Comparison of ENCODE assay signal across 30 cellular contexts in genomic region chr1:153341431-153341934, GRCh38. TPM values are rescaled to one million over a fixed set of nuclear protein-coding genes. Genes with fewer than 3 reads are reported as not detected.
DNase-seq lines count a peak whose midpoint lies in the region; ATAC-seq, FAIRE-seq and TF ChIP-seq lines count a peak whose summit lies in the region.
"Had no signal": no experiment of that assay in that cellular context is flagged by ENCODE, and none has a peak within 500 bp of the region (broad histone marks: within the 10 kb centered on the region; RNA-seq: fewer than 3 reads in every experiment).

No MANE protein-coding gene starts in this region.

- no peak overlapping the region for H3K56ac ChIP-seq in IMR-90 (ENCODE audit: extremely low read depth, insufficient read depth, low read length)

- H4K8ac ChIP-seq in IMR-90 (ENCODE audit: low read depth in 2 of 2, low read length in 2 of 2) (no peak overlapping the region), trophoblast cell (ENCODE audit: low read depth, low read length) (no peak overlapping the region)

- no peaks in the 10 kb centered on the region for H3K79me1 ChIP-seq in IMR-90 (ENCODE audit: low read depth in 1 of 2, low read length in 2 of 2)
- peaks cover 5% of the 10 kb centered on the region for H3K79me1 ChIP-seq in trophoblast cell (ENCODE audit: low read length)

- no peak for TF ChIP-seq RAD21 in IMR-90 (IDR thresholded peaks at IDR 0.05; ENCODE audit: low read length)

- H3K36me3 Mint-ChIP-seq in endothelial cell (ENCODE audit: low read depth, unreplicated experiment): peaks cover 5% of the 10 kb centered on the region
- H3K36me3 Mint-ChIP-seq: CD8-positive, alpha-beta T cell had no signal

- no peak overlapping the region for H2BK15ac ChIP-seq in IMR-90 (ENCODE audit: low read depth, low read length)

- dilution Hi-C loops in IMR-90 (cut with HindIII; ENCODE audit: low sequenced_read_pairs, unreplicated experiment): no loop called here

- no peaks in the 10 kb centered on the region for H3K79me2 ChIP-seq in trophoblast cell (ENCODE audit: control insufficient read depth, insufficient read depth, low read length, poor library complexity)

- H3K27me3 ChIP-seq in cardiac muscle cell: no peaks in the 10 kb centered on the region
- peaks cover 0 to 29% (median 15%) of the 10 kb centered on the region in 7 donors for H3K27me3 ChIP-seq in heart right ventricle
- H3K27me3 ChIP-seq in IMR-90 (ENCODE audit: control insufficient read depth, insufficient read depth, low read length): peaks cover 4% of the 10 kb centered on the region
- H3K27me3 ChIP-seq in trophoblast cell (ENCODE audit: insufficient read depth, low read length): no peaks in the 10 kb centered on the region

- intact Hi-C loops in heart right ventricle (cut with DNase I): no loop called here
- intact Hi-C loops in IMR-90 (cut with micrococcal nuclease): no loop called here

- peak overlapping the region; percentile 11 for H2BK12ac ChIP-seq in trophoblast cell (ENCODE audit: low read length)

- H3K36me3 ChIP-seq in cardiac muscle cell (no peaks in the 10 kb centered on the region), heart right ventricle (no peaks in the 10 kb centered on the region), IMR-90 (ENCODE audit: control insufficient read depth, insufficient read depth, low read length) (no peaks in the 10 kb centered on the region), trophoblast cell (ENCODE audit: control insufficient read depth in 1 of 2, insufficient read depth in 2 of 2, low read length in 2 of 2) (no peaks in the 10 kb centered on the region)

- H3K4me3 ChIP-seq in cardiac muscle cell (no peak overlapping the region), heart right ventricle (no peak overlapping the region), IMR-90 (ENCODE audit: insufficient read depth, low read depth, low read length) (no peak overlapping the region), trophoblast cell (ENCODE audit: low read depth, low read length) (no peak overlapping the region)

- H3K23ac ChIP-seq in IMR-90 (ENCODE audit: low read depth, low read length): no peak overlapping the region
- no peak overlapping the region for H3K23ac ChIP-seq in trophoblast cell (ENCODE audit: low read length)

- CTCF ChIA-PET in IMR-90 (lab: Yijun Ruan, JAX): no interaction called here

- H2AFZ ChIP-seq in IMR-90 (replicated peaks; ENCODE audit: low read length, poor library complexity) (no peak overlapping the region), trophoblast cell (ENCODE audit: insufficient read depth, low read length, poor library complexity) (no peak overlapping the region)

- H3K18ac ChIP-seq in IMR-90 (ENCODE audit: low read depth, low read length) (no peak overlapping the region), trophoblast cell (ENCODE audit: low read length) (peak overlapping the region; percentile 46)

- H4K91ac ChIP-seq in IMR-90 (ENCODE audit: insufficient read depth, low read depth, low read length) (no peak overlapping the region), trophoblast cell (ENCODE audit: low read depth, low read length) (peak overlapping the region; percentile 25)

- H2BK120ac ChIP-seq in IMR-90 (ENCODE audit: low read depth, low read length) (no peak overlapping the region), trophoblast cell (ENCODE audit: insufficient read depth, low read length, poor library complexity) (peak overlapping the region; percentile 61)

- H3K27ac Mint-ChIP-seq in endothelial cell (ENCODE audit: unreplicated experiment): peak overlapping the region; percentile 92
- H3K27ac Mint-ChIP-seq: CD8-positive, alpha-beta T cell had no signal

- H3K9me1 ChIP-seq in IMR-90 (ENCODE audit: insufficient read depth, low read length): no peaks in the 10 kb centered on the region

- H3K9me3 ChIP-seq in cardiac muscle cell (ENCODE audit: low read depth): no peaks in the 10 kb centered on the region
- H3K9me3 ChIP-seq in heart right ventricle: no peaks in the 10 kb centered on the region
- no peaks in the 10 kb centered on the region for H3K9me3 ChIP-seq in IMR-90 (ENCODE audit: control insufficient read depth, insufficient read depth, low read length)
- H3K9me3 ChIP-seq in trophoblast cell (ENCODE audit: insufficient read depth, low read depth, low read length): no peaks in the 10 kb centered on the region
- H3K9me3 ChIP-seq: Caco-2, SK-N-SH had no signal

- BruUV-seq in IMR-90 (replicated peaks; lab: Mats Ljungman, UMichigan): no TSS peak

- H2AK5ac ChIP-seq in IMR-90 (ENCODE audit: low read depth, low read length) (no peak overlapping the region), trophoblast cell (ENCODE audit: low read length) (no peak overlapping the region)

- peaks cover 12% of the 10 kb centered on the region for H3K27me3 Mint-ChIP-seq in endothelial cell (ENCODE audit: unreplicated experiment)

- H2BK5ac ChIP-seq in IMR-90 (ENCODE audit: low read depth, low read length, poor library complexity, severe bottlenecking) (no peak overlapping the region), trophoblast cell (ENCODE audit: low read depth, low read length, poor library complexity) (peak overlapping the region; percentile 37)

- WGBS in heart right ventricle, 2 donors: 89 to 92% methylated on average over 4 of the region's 4 CpGs
- 58% methylated on average over 2 of the region's 4 CpGs; no CpG with 5 or more reads in 1 of the 2 experiments for WGBS in IMR-90 (ENCODE audit: extremely low coverage in 2 of 2, insufficient read length in 1 of 2), 2 experiments
- no CpG with 5 or more reads among the region's 4 CpGs for WGBS in trophoblast cell (ENCODE audit: extremely low coverage, insufficient coverage, insufficient read length)

- no peak overlapping the region for H3K4me2 ChIP-seq in IMR-90 (ENCODE audit: low read depth, low read length)
- H3K4me2 ChIP-seq in trophoblast cell (ENCODE audit: low read length): no peak overlapping the region
- H3K4me2 ChIP-seq: SK-N-SH had no signal

- no peak overlapping the region for H3K9ac ChIP-seq in IMR-90 (ENCODE audit: low read depth, low read length)
- H3K9ac ChIP-seq in trophoblast cell (ENCODE audit: low read length): no peak overlapping the region
- H3K9ac ChIP-seq: SK-N-SH had no signal

- DNase-seq in cardiac muscle cell (ENCODE audit: low read depth in 1 of 2, low spot score in 1 of 2): no peak
- no peak for DNase-seq in heart right ventricle
- DNase-seq in IMR-90: no peak
- DNase-seq in endothelial cell (ENCODE audit: low spot score): no peak
- no peak for DNase-seq in trophoblast cell
- no peak for DNase-seq in superior temporal gyrus (ENCODE audit: extremely low spot score)
- no peak for DNase-seq in GM12891 (ENCODE audit: insufficient read length, low spot score)
- no peak for DNase-seq in NCI-H510A (lab: John Stamatoyannopoulos, UW)
- DNase-seq: AML-193; Caco-2; CD8-positive, alpha-beta T cell; EL; GDM1; HCEC 1CT; Kasumi-1; NCI-H1105; NCI-H1436 treated with DMSO at 0.1 percent for 48 hours; NCI-H187 treated with DMSO at 0.1 percent for 48 hours; NCI-H345; NCI-H774; PC-3; SK-N-SH; SW 1271 had no signal

- H4K12ac ChIP-seq in trophoblast cell (ENCODE audit: low read depth, low read length): no peak overlapping the region

- H3K27ac ChIP-seq in cardiac muscle cell (peak overlapping the region; percentile 25), heart right ventricle (no peak overlapping the region), IMR-90 (ENCODE audit: insufficient read depth, low read length) (no peak overlapping the region), trophoblast cell (ENCODE audit: low read depth, low read length) (peak overlapping the region; percentile 47)
- H3K27ac ChIP-seq: C4-2B, HL-60 had no signal

- FAIRE-seq in GM12891 (lab: Jason Lieb, UNC): no peak
- FAIRE-seq: A204.1, GM18507, H1 had no signal

- H4K20me1 ChIP-seq in IMR-90 (ENCODE audit: insufficient read depth, low read length): no peaks in the 10 kb centered on the region

- no peak overlapping the region for H3K4me3 Mint-ChIP-seq in endothelial cell (ENCODE audit: unreplicated experiment)
- H3K4me3 Mint-ChIP-seq: CD8-positive, alpha-beta T cell had no signal

- TF ChIP-seq POLR2A in IMR-90 (IDR thresholded peaks at IDR 0.05; ENCODE audit: low read depth, low read length) (no peak), GM12891 (IDR thresholded peaks at IDR 0.05; ENCODE audit: low read depth, low read length) (no peak)

- H2BK20ac ChIP-seq in IMR-90 (ENCODE audit: low read depth, low read length): no peak overlapping the region

- H3K4ac ChIP-seq in IMR-90 (ENCODE audit: low read depth, low read length) (no peak overlapping the region), trophoblast cell (ENCODE audit: low read depth, low read length) (no peak overlapping the region)

- H3K14ac ChIP-seq in IMR-90 (replicated peaks; ENCODE audit: low read depth, low read length) (no peak overlapping the region), trophoblast cell (ENCODE audit: low read length) (peak overlapping the region; percentile 17)

- ATAC-seq in heart right ventricle: no peak
- no peak for ATAC-seq in IMR-90 (ENCODE audit: low read depth)
- ATAC-seq: CD8-positive, alpha-beta T cell; PC-3 had no signal

- peaks cover 58% of the 10 kb centered on the region for H3K4me1 ChIP-seq in cardiac muscle cell (ENCODE audit: low read depth)
- H3K4me1 ChIP-seq in heart right ventricle: peaks cover 0 to 17% (median 0%) of the 10 kb centered on the region in 9 donors
- no peaks in the 10 kb centered on the region for H3K4me1 ChIP-seq in IMR-90 (ENCODE audit: control insufficient read depth, insufficient read depth, low read length)
- H3K4me1 ChIP-seq in trophoblast cell (ENCODE audit: control insufficient read depth in 1 of 2, insufficient read depth in 2 of 2, low read length in 2 of 2): peaks cover 18 to 36% of the 10 kb centered on the region in 2 experiments

- H2AK9ac ChIP-seq in IMR-90 (replicated peaks; ENCODE audit: low read depth, low read length, poor library complexity): peak overlapping the region; percentile 13

- peaks cover 84% of the 10 kb centered on the region for H3K4me1 Mint-ChIP-seq in endothelial cell (ENCODE audit: unreplicated experiment)

- H4K5ac ChIP-seq in IMR-90 (ENCODE audit: low read depth, low read length): no peak overlapping the region

- in situ Hi-C loops in IMR-90 (cut with MboI; ENCODE audit: low sequenced_read_pairs): no loop called here

- POLR2A ChIA-PET in IMR-90 (lab: Charles Lee; ENCODE audit: unreplicated experiment): no interaction called here

- TF ChIP-seq CTCF in cardiac muscle cell (IDR thresholded peaks at IDR 0.05; ENCODE audit: low read depth, low read length) (no peak), heart right ventricle (IDR thresholded peaks at IDR 0.05) (no peak), IMR-90 (conservative IDR thresholded peaks at IDR 0.05; ENCODE audit: low read depth, low read length) (no peak), endothelial cell (IDR thresholded peaks at IDR 0.05; ENCODE audit: unreplicated experiment) (no peak)

- no peaks in the 10 kb centered on the region for H3K9me3 Mint-ChIP-seq in endothelial cell (ENCODE audit: unreplicated experiment)
- H3K9me3 Mint-ChIP-seq: CD8-positive, alpha-beta T cell had no signal

RNA-seq across cellular contexts. Expression of gene PGLYRP4, which starts 7.2 kb away (rescaled TPM):
- not detected in 2 replicates for total RNA-seq in cardiac muscle cell
- 0.33 TPM in 1 of 2 replicates, not detected in the other for polyA plus RNA-seq in cardiac muscle cell
- not detected for total RNA-seq in heart right ventricle
- not detected for polyA plus RNA-seq in heart right ventricle
- not detected in 2 replicates for total RNA-seq in IMR-90 (2012; rRNA removed)
- polyA plus RNA-seq in IMR-90 (2012; rRNA removed): not detected in 2 replicates
- polyA plus RNA-seq in IMR-90 (2012; cell fraction: cytosol; rRNA removed): not detected in 2 replicates
- not detected in 2 replicates for polyA plus RNA-seq in IMR-90 (2012; cell fraction: nucleus; rRNA removed; ENCODE audit: low replicate concordance)
- 1.7 TPM for total RNA-seq in endothelial cell (ENCODE audit: unreplicated experiment)
- 3.6 and 3.8 TPM in 2 replicates for polyA plus RNA-seq in trophoblast cell (2013)
- 1.1 TPM for polyA plus RNA-seq in GM12891 (2012; ENCODE audit: low read depth, missing spikeins)
- total RNA-seq: Caco-2; CD8-positive, alpha-beta T cell; H1; M059J; PC-3 had no signal
- polyA plus RNA-seq: AG04450, H1, SK-N-SH had no signal

RNA-seq across cellular contexts. Expression of gene S100A9, which starts 16.2 kb away (rescaled TPM):
- 0.74 and 1.3 TPM in 2 replicates for total RNA-seq in cardiac muscle cell
- polyA plus RNA-seq in cardiac muscle cell: 3.0 TPM in 1 of 2 replicates, not detected in the other
- total RNA-seq in heart right ventricle: 100 to 1,000 TPM in 3 of 10 donors, 10 to 100 TPM in 6, 1 to 10 TPM in 1; 9.9 to 182 (median 36.0) TPM
- 100 to 1,000 TPM; 111 to 177 TPM for polyA plus RNA-seq in heart right ventricle
- total RNA-seq in IMR-90 (2012; rRNA removed): not detected in 2 replicates
- polyA plus RNA-seq in IMR-90 (2012; rRNA removed): not detected in 2 replicates
- not detected in 2 replicates for polyA plus RNA-seq in IMR-90 (2012; cell fraction: cytosol; rRNA removed)
- polyA plus RNA-seq in IMR-90 (2012; cell fraction: nucleus; rRNA removed; ENCODE audit: low replicate concordance): not detected in 2 replicates
- 0.51 TPM for total RNA-seq in endothelial cell (ENCODE audit: unreplicated experiment)
- 1.0 and 1.1 TPM in 2 replicates for polyA plus RNA-seq in trophoblast cell (2013)
- not detected for polyA plus RNA-seq in GM12891 (2012; ENCODE audit: low read depth, missing spikeins)
- total RNA-seq: Caco-2, H1 had no signal
- polyA plus RNA-seq: AG04450, H1, SK-N-SH had no signal

RNA-seq across cellular contexts. Expression of gene PGLYRP3, which starts 28.7 kb away (rescaled TPM):
- not detected in 2 replicates for total RNA-seq in cardiac muscle cell
- polyA plus RNA-seq in cardiac muscle cell: not detected in 2 replicates
- total RNA-seq in heart right ventricle: not detected
- not detected for polyA plus RNA-seq in heart right ventricle
- not detected in 2 replicates for total RNA-seq in IMR-90 (2012; rRNA removed)
- not detected in 2 replicates for polyA plus RNA-seq in IMR-90 (2012; rRNA removed)
- not detected in 2 replicates for polyA plus RNA-seq in IMR-90 (2012; cell fraction: cytosol; rRNA removed)
- not detected in 2 replicates for polyA plus RNA-seq in IMR-90 (2012; cell fraction: nucleus; rRNA removed; ENCODE audit: low replicate concordance)
- 1.1 TPM for total RNA-seq in endothelial cell (ENCODE audit: unreplicated experiment)
- 0.12 and 0.25 TPM in 2 replicates for polyA plus RNA-seq in trophoblast cell (2013)
- 0.27 TPM for polyA plus RNA-seq in GM12891 (2012; ENCODE audit: low read depth, missing spikeins)
- total RNA-seq: Caco-2; CD8-positive, alpha-beta T cell; H1; M059J; PC-3 had no signal
- polyA plus RNA-seq: AG04450, H1, SK-N-SH had no signal

RNA-seq across cellular contexts. Expression of gene S100A12, which starts 33.9 kb away (rescaled TPM):
- total RNA-seq in cardiac muscle cell: not detected in 2 replicates
- not detected in 2 replicates for polyA plus RNA-seq in cardiac muscle cell
- 10 to 100 TPM in 1 of 10 donors, 1 to 10 TPM in 6, under 1 TPM in 2, not detected in 1; 0.49 to 12.9 (median 1.9) TPM for total RNA-seq in heart right ventricle
- 1 to 10 TPM; 4.6 to 6.2 TPM for polyA plus RNA-seq in heart right ventricle
- not detected in 2 replicates for total RNA-seq in IMR-90 (2012; rRNA removed)
- polyA plus RNA-seq in IMR-90 (2012; rRNA removed): not detected in 2 replicates
- polyA plus RNA-seq in IMR-90 (2012; cell fraction: cytosol; rRNA removed): not detected in 2 replicates
- not detected in 2 replicates for polyA plus RNA-seq in IMR-90 (2012; cell fraction: nucleus; rRNA removed; ENCODE audit: low replicate concordance)
- not detected for total RNA-seq in endothelial cell (ENCODE audit: unreplicated experiment)
- polyA plus RNA-seq in trophoblast cell (2013): not detected in 2 replicates
- polyA plus RNA-seq in GM12891 (2012; ENCODE audit: low read depth, missing spikeins): not detected
- total RNA-seq: Caco-2; CD8-positive, alpha-beta T cell; H1; M059J; PC-3 had no signal
- polyA plus RNA-seq: AG04450, H1, SK-N-SH had no signal

RNA-seq across cellular contexts. Expression of gene S100A8, which starts 49.4 kb away (rescaled TPM):
- 1.9 TPM in 1 of 2 replicates, not detected in the other for total RNA-seq in cardiac muscle cell
- 4.4 and 12.2 TPM in 2 replicates for polyA plus RNA-seq in cardiac muscle cell
- total RNA-seq in heart right ventricle: 100 to 1,000 TPM in 1 of 10 donors, 10 to 100 TPM in 7, 1 to 10 TPM in 2; 6.2 to 105 (median 24.5) TPM
- 10 to 100 TPM; 73.6 to 79.2 TPM for polyA plus RNA-seq in heart right ventricle
- not detected in 2 replicates for total RNA-seq in IMR-90 (2012; rRNA removed)
- polyA plus RNA-seq in IMR-90 (2012; rRNA removed): not detected in 2 replicates
- not detected in 2 replicates for polyA plus RNA-seq in IMR-90 (2012; cell fraction: cytosol; rRNA removed)
- not detected in 2 replicates for polyA plus RNA-seq in IMR-90 (2012; cell fraction: nucleus; rRNA removed; ENCODE audit: low replicate concordance)
- not detected for total RNA-seq in endothelial cell (ENCODE audit: unreplicated experiment)
- not detected in 2 replicates for polyA plus RNA-seq in trophoblast cell (2013)
- not detected for polyA plus RNA-seq in GM12891 (2012; ENCODE audit: low read depth, missing spikeins)
- total RNA-seq: Caco-2, H1 had no signal
- polyA plus RNA-seq: AG04450, H1, SK-N-SH had no signal

Comparison
In these comparisons a context has a peak if more than half of its experiments do, and no peak if none do; other contexts are left out.
1. H3K27ac ChIP-seq: peak in cardiac muscle cell (single experiment) and trophoblast cell (single experiment); none in heart right ventricle (0 of 10) and IMR-90 (single experiment).